2 cellular contexts compared by ENCODE assay signal in genomic region chr19:11261431-11261901, GRCh38.
A peak's percentile ranks its signal among the peaks of the same experiment; 100 is the strongest.
TF ChIP-seq lines count a peak whose summit lies in the region.

No MANE protein-coding gene starts in this region.

TF ChIP-seq in IMR-90, 13 proteins besides CTCF, POLR2A, EP300 and RAD21:
- TF ChIP-seq MAFK (IDR thresholded peaks at IDR 0.05; ENCODE audit: low read depth, low read length): no peak
- no peak for TF ChIP-seq SMC3 (IDR thresholded peaks at IDR 0.05; ENCODE audit: low read depth, low read length)
- no peak for TF ChIP-seq RFX5 (IDR thresholded peaks at IDR 0.05; ENCODE audit: low read depth, low read length)
- TF ChIP-seq USF2 (IDR thresholded peaks at IDR 0.05; ENCODE audit: low read depth, low read length): no peak
- no peak for TF ChIP-seq MAZ (IDR thresholded peaks at IDR 0.05; ENCODE audit: borderline replicate concordance, low read depth, low read length)
- TF ChIP-seq CHD1 (IDR thresholded peaks at IDR 0.05; ENCODE audit: low read depth, low read length): no peak
- no peak for TF ChIP-seq FOS (IDR thresholded peaks at IDR 0.05; ENCODE audit: low read depth, low read length)
- TF ChIP-seq MXI1 (IDR thresholded peaks at IDR 0.05; ENCODE audit: borderline replicate concordance, low read depth, low read length): no peak
- no peak for TF ChIP-seq RCOR1 (IDR thresholded peaks at IDR 0.05; ENCODE audit: insufficient replicate concordance, low read length)
- no peak for TF ChIP-seq ELK1 (IDR thresholded peaks at IDR 0.05; ENCODE audit: borderline replicate concordance, low read depth, low read length)
- TF ChIP-seq NFE2L2 (IDR thresholded peaks at IDR 0.05; ENCODE audit: low read depth, low read length): no peak
- TF ChIP-seq CEBPB (IDR thresholded peaks at IDR 0.05; ENCODE audit: low read depth, low read length): no peak
- TF ChIP-seq BHLHE40 (IDR thresholded peaks at IDR 0.05; ENCODE audit: low read depth, low read length): no peak

TF ChIP-seq in K562, 482 proteins besides CTCF, POLR2A, EP300 and RAD21:
- TF ChIP-seq TFAP4 (CRISPR knock-in tag; IDR thresholded peaks at IDR 0.05; ENCODE audit: borderline replicate concordance) (peak; percentile 59; the same call in 1 of the 2 replicates), ZNF740 (CRISPR knock-in tag; IDR thresholded peaks at IDR 0.05) (peak; percentile 83), ZNF740 (tag; IDR thresholded peaks at IDR 0.05) (peak in 1 of 2 experiments; percentile 61; a peak in 1 of 4 replicates), ZNF263 (CRISPR knock-in tag; IDR thresholded peaks at IDR 0.05; ENCODE audit: borderline replicate concordance) (no peak)
